Comparison of ENCODE assay signal across 9 cellular contexts in genomic region chr10:61835069-61835908, GRCh38.
DNase-seq lines count a peak whose midpoint lies in the region; ATAC-seq, FAIRE-seq and TF ChIP-seq lines count a peak whose summit lies in the region.
"Had no signal": no experiment of that assay in that cellular context is flagged by ENCODE, and none has a peak within 500 bp of the region (broad histone marks: within the 10 kb centered on the region; RNA-seq: fewer than 3 reads in every experiment).

No MANE protein-coding gene starts in this region.

- intact Hi-C loops in CD14-positive monocyte (cut with micrococcal nuclease), result no loop called here

- DNase-seq in CD14-positive monocyte (ENCODE audit: low spot score) (no peak), GM18507 (ENCODE audit: extremely low spot score, insufficient read length, low read depth) (no peak), NAMALWA (ENCODE audit: low spot score) (peak; percentile 41), cerebellar cortex (ENCODE audit: low spot score) (peak; percentile 68), mesothelial cell of epicardium (ENCODE audit: low spot score in 2 of 2, unreplicated experiment in 2 of 2) (no peak), NCI-H2171 treated with DMSO at 0.1 percent for 48 hours (lab: John Stamatoyannopoulos, UW) (no peak)
- no peak for DNase-seq in stimulated activated CD4-positive, alpha-beta T cell treated with anti-CD3 and anti-CD28 coated beads, Interleukin-2, amount 100 ng/mL, for 24 hours
- DNase-seq in stimulated activated naive B cell treated with anti-CD40 and anti-IgM and Interleukin-4, amounts not matched to agents 10 μg/mL and 1 μg/mL and 100 μg/mL, for 72 hours, result no peak

- ATAC-seq in stimulated activated naive B cell treated with anti-CD40 and anti-IgM and Interleukin-4, amounts not matched to agents 10 μg/mL and 1 μg/mL and 100 μg/mL, for 72 hours (replicated peaks), result no peak
- ATAC-seq: T-cell had no signal

- peaks cover 5% of the 10 kb centered on the region for H3K4me1 Mint-ChIP-seq in CD14-positive monocyte
- peaks cover 54% of the 10 kb centered on the region for H3K4me1 Mint-ChIP-seq in mesothelial cell of epicardium
- H3K4me1 Mint-ChIP-seq in stimulated activated naive B cell treated with anti-CD40 and anti-IgM and Interleukin-4, amounts not matched to agents 10 μg/mL and 1 μg/mL and 100 μg/mL, for 72 hours, result peaks cover 8 to 11% of the 10 kb centered on the region in 2 donors

- peaks cover 0 to 3% (median 0%) of the 10 kb centered on the region in 7 donors for H3K9me3 Mint-ChIP-seq in CD14-positive monocyte
- no peaks in the 10 kb centered on the region for H3K9me3 Mint-ChIP-seq in mesothelial cell of epicardium
- peaks cover 0 to 4% of the 10 kb centered on the region in 2 donors for H3K9me3 Mint-ChIP-seq in stimulated activated naive B cell treated with anti-CD40 and anti-IgM and Interleukin-4, amounts not matched to agents 10 μg/mL and 1 μg/mL and 100 μg/mL, for 72 hours
- H3K9me3 Mint-ChIP-seq: T-cell had no signal

- peak; percentile 37 for TF ChIP-seq CTCF in CD14-positive monocyte (IDR thresholded peaks at IDR 0.05)
- TF ChIP-seq CTCF in mesothelial cell of epicardium (IDR thresholded peaks at IDR 0.05; ENCODE audit: unreplicated experiment), result peak; percentile 55

- H3K36me3 Mint-ChIP-seq in CD14-positive monocyte, result no peaks in the 10 kb centered on the region
- H3K36me3 Mint-ChIP-seq in mesothelial cell of epicardium, result no peaks in the 10 kb centered on the region
- H3K36me3 Mint-ChIP-seq in stimulated activated naive B cell treated with anti-CD40 and anti-IgM and Interleukin-4, amounts not matched to agents 10 μg/mL and 1 μg/mL and 100 μg/mL, for 72 hours, result no peaks in the 10 kb centered on the region
- H3K36me3 Mint-ChIP-seq: T-cell had no signal

- FAIRE-seq in GM18507 (lab: Jason Lieb, UNC), result peak; percentile 53

- H3K27ac Mint-ChIP-seq in CD14-positive monocyte (no peak overlapping the region), mesothelial cell of epicardium (peak overlapping the region; percentile 96)
- no peak overlapping the region for H3K27ac Mint-ChIP-seq in stimulated activated naive B cell treated with anti-CD40 and anti-IgM and Interleukin-4, amounts not matched to agents 10 μg/mL and 1 μg/mL and 100 μg/mL, for 72 hours

- H3K4me3 Mint-ChIP-seq in CD14-positive monocyte (no peak overlapping the region), mesothelial cell of epicardium (no peak overlapping the region)
- no peak overlapping the region for H3K4me3 Mint-ChIP-seq in stimulated activated naive B cell treated with anti-CD40 and anti-IgM and Interleukin-4, amounts not matched to agents 10 μg/mL and 1 μg/mL and 100 μg/mL, for 72 hours
- H3K4me3 Mint-ChIP-seq: T-cell had no signal

- H3K27me3 Mint-ChIP-seq in CD14-positive monocyte (ENCODE audit: low read depth in 3 of 3), result no peaks in the 10 kb centered on the region
- no peaks in the 10 kb centered on the region for H3K27me3 Mint-ChIP-seq in mesothelial cell of epicardium (ENCODE audit: low read depth)
- H3K27me3 Mint-ChIP-seq in stimulated activated naive B cell treated with anti-CD40 and anti-IgM and Interleukin-4, amounts not matched to agents 10 μg/mL and 1 μg/mL and 100 μg/mL, for 72 hours, result no peaks in the 10 kb centered on the region
- H3K27me3 Mint-ChIP-seq: T-cell had no signal

Comparison
In these comparisons a context has a peak if more than half of its experiments do, and no peak if none do; other contexts are left out.
1. DNase-seq: peak in NAMALWA (single experiment) and cerebellar cortex (single experiment); none in CD14-positive monocyte (single experiment), GM18507 (single experiment), mesothelial cell of epicardium (0 of 2), NCI-H2171 treated with DMSO at 0.1 percent for 48 hours (single experiment), stimulated activated CD4-positive, alpha-beta T cell treated with anti-CD3 and anti-CD28 coated beads, Interleukin-2, amount 100 ng/mL, for 24 hours (0 of 2) and stimulated activated naive B cell treated with anti-CD40 and anti-IgM and Interleukin-4, amounts not matched to agents 10 μg/mL and 1 μg/mL and 100 μg/mL, for 72 hours (single experiment).